31 cellular contexts compared by ENCODE assay signal in genomic region chr2:210523650-210524289, GRCh38.
"Had no signal": no experiment of that assay in that cellular context is flagged by ENCODE, and none has a peak within 500 bp of the region (broad histone marks: within the 10 kb centered on the region; RNA-seq: fewer than 3 reads in every experiment).

No MANE protein-coding gene starts in this region.

- ATAC-seq: activated CD8-positive, alpha-beta T cell treated with anti-CD3 and anti-CD28 coated beads for 36 hours; activated naive CD4-positive, alpha-beta T cell treated with anti-CD3 and anti-CD28 coated beads, Interleukin-2, amount 50 U/mL, for 72 hours; activated T-cell treated with anti-CD3 and anti-CD28 coated beads, Interleukin-2, amount 50 U/mL, for 4 hours; activated T-cell treated with anti-CD3 and anti-CD28 coated beads, Interleukin-2, amount 50 U/mL, for 72 hours; activated T-helper 17 cell treated with anti-CD3 and anti-CD28 coated beads, Interleukin-2, amount 50 U/mL, for 72 hours; body of pancreas had no signal

- H3K4me1 ChIP-seq: adrenal gland, body of pancreas, breast epithelium had no signal

- H3K36me3 ChIP-seq: adrenal gland, brain microvascular endothelial cell, breast epithelium had no signal

- DNase-seq: activated B cell treated with CpG ODN at 0.5 μM for 24 hours; activated CD4-positive, alpha-beta memory T cell treated with anti-CD3 and anti-CD28 coated beads for 36 hours; activated CD4-positive, alpha-beta T cell treated with anti-CD3 and anti-CD28 coated beads for 4 hours; activated CD4-positive, alpha-beta T cell treated with anti-CD3 and anti-CD28 coated beads, Interleukin-2, amount 10 ng/mL, durations not matched to agents 24 days and 14 days; activated CD4-positive, alpha-beta T cell treated with anti-CD3 and anti-CD28 coated beads, Interleukin-2, amount 50 U/mL, for 1 hour; activated CD4-positive, alpha-beta T cell treated with anti-CD3 and anti-CD28 coated beads, Interleukin-2, amount 50 U/mL, for 4 hours; activated CD4-positive, CD25-positive, alpha-beta regulatory T cell treated with anti-CD3 and anti-CD28 coated beads, Interleukin-2, amount 50 U/mL, for 72 hours; activated CD8-positive, alpha-beta memory T cell treated with anti-CD3 and anti-CD28 coated beads, Interleukin-2, amount 50 U/mL, for 4 hours; activated CD8-positive, alpha-beta T cell treated with anti-CD3 and anti-CD28 coated beads for 36 hours; activated effector memory CD4-positive, alpha-beta T cell treated with anti-CD3 and anti-CD28 coated beads, Interleukin-2, amount 50 U/mL, for 16 hours; activated gamma-delta T cell treated with Interleukin-2 at 50 U/mL for 16 hours; activated naive CD4-positive, alpha-beta T cell; activated naive CD4-positive, alpha-beta T cell treated with anti-CD3 and anti-CD28 coated beads for 36 hours; activated naive CD4-positive, alpha-beta T cell treated with anti-CD3 and anti-CD28 coated beads, Interleukin-2, amount 50 U/mL, for 16 hours; activated naive CD8-positive, alpha-beta T cell treated with anti-CD3 and anti-CD28 coated beads for 36 hours; activated T-cell treated with anti-CD3 and anti-CD28 coated beads for 4 hours; activated T-cell treated with anti-CD3 and anti-CD28 coated beads, Interleukin-2, amount 50 U/mL, for 1 hour; activated T-cell treated with anti-CD3 and anti-CD28 coated beads, Interleukin-2, amount 50 U/mL, for 4 hours; activated T-cell treated with anti-CD3 and anti-CD28 coated beads, Interleukin-2, amount 50 U/mL, for 72 hours; adrenal gland; amniotic stem cell; aorta; body of pancreas; brain microvascular endothelial cell; central memory CD4-positive, alpha-beta T cell; T-helper 2 cell; T-helper 9 cell had no signal

- H3K27ac ChIP-seq: adrenal gland, body of pancreas, brain microvascular endothelial cell, breast epithelium, VCaP had no signal

- H3K4me3 ChIP-seq: adrenal gland, body of pancreas, breast epithelium had no signal

- H3K27me3 ChIP-seq: adrenal gland, body of pancreas, brain microvascular endothelial cell, breast epithelium had no signal

- H3K9me3 ChIP-seq: adrenal gland, body of pancreas, breast epithelium had no signal
